ENCODE assay signal across 26 cellular contexts in genomic region chr20:2851086-2851485, GRCh38. TPM values are rescaled to one million over a fixed set of nuclear protein-coding genes. Genes with fewer than 3 reads are reported as not detected.
"Had no signal": no experiment of that assay in that cellular context is flagged by ENCODE, and none has a peak within 500 bp of the region (broad histone marks: within the 10 kb centered on the region; RNA-seq: fewer than 3 reads in every experiment).

No MANE protein-coding gene starts in this region.

- H3K36me3 ChIP-seq: sigmoid colon, uterus, WERI-Rb-1 had no signal

- H3K4me1 Mint-ChIP-seq: activated T-helper 17 cell treated with anti-CD3 and anti-CD28 coated beads, Interleukin-2, amount 50 U/mL, for 72 hours had no signal

- H3K27ac ChIP-seq: foreskin keratinocyte, left lung, sigmoid colon, testis, uterus, WERI-Rb-1 had no signal

- DNase-seq: activated CD4-positive, alpha-beta T cell treated with anti-CD3 and anti-CD28 coated beads, Interleukin-2, amount 10 ng/mL, durations not matched to agents 7 days and 5 days; activated CD4-positive, CD25-positive, alpha-beta regulatory T cell treated with anti-CD3 and anti-CD28 coated beads, Interleukin-2, amount 50 U/mL, for 72 hours; activated naive CD4-positive, alpha-beta T cell treated with Interleukin-2 at 50 U/mL for 16 hours; amygdala; effector CD4-positive, alpha-beta T cell; foreskin keratinocyte; kidney glomerular epithelial cell; left lung; naive B cell; retina; sigmoid colon; stimulated activated CD4-positive, alpha-beta T cell treated with anti-CD3 and anti-CD28 coated beads, Interleukin-4, amount 100 ng/mL, for 1 hour; testis; trophoblast cell; uterus; WERI-Rb-1 had no signal

- H3K9me3 ChIP-seq: left lung, sigmoid colon, testis, uterus had no signal

- H3K4me3 Mint-ChIP-seq: activated CD4-positive, alpha-beta T cell treated with anti-CD3 and anti-CD28 coated beads, Interleukin-2, amount 10 ng/mL, durations not matched to agents 7 days and 5 days; dendritic cell treated with granulocyte-macrophage colony-stimulating factor and Interleukin-4, amounts not matched to agents 40 ng/mL and 50 ng/mL, for 4 days had no signal

- H3K27me3 Mint-ChIP-seq: activated CD4-positive, alpha-beta T cell treated with anti-CD3 and anti-CD28 coated beads, Interleukin-2, amount 10 ng/mL, durations not matched to agents 7 days and 5 days; activated T-helper 17 cell treated with anti-CD3 and anti-CD28 coated beads, Interleukin-2, amount 50 U/mL, for 72 hours; dendritic cell treated with granulocyte-macrophage colony-stimulating factor and Interleukin-4, amounts not matched to agents 40 ng/mL and 50 ng/mL, for 4 days; naive B cell; progenitor cell of endocrine pancreas had no signal

- H3K36me3 Mint-ChIP-seq: naive B cell had no signal

- H3K4me1 ChIP-seq: foreskin keratinocyte, testis, uterus had no signal

- H3K9me3 Mint-ChIP-seq: activated CD4-positive, alpha-beta T cell treated with anti-CD3 and anti-CD28 coated beads, Interleukin-2, amount 10 ng/mL, durations not matched to agents 7 days and 5 days; activated T-helper 17 cell treated with anti-CD3 and anti-CD28 coated beads, Interleukin-2, amount 50 U/mL, for 72 hours; dendritic cell treated with granulocyte-macrophage colony-stimulating factor and Interleukin-4, amounts not matched to agents 40 ng/mL and 50 ng/mL, for 4 days; naive B cell had no signal

- H3K4me3 ChIP-seq: left lung, lung, sigmoid colon, testis, uterus had no signal

- FAIRE-seq: bronchial epithelial cell had no signal

- H3K27me3 ChIP-seq: foreskin keratinocyte, left lung, sigmoid colon, testis, uterus had no signal

- H3K27ac Mint-ChIP-seq: progenitor cell of endocrine pancreas had no signal

RNA-seq across cellular contexts. Expression of gene TMEM239, which starts 34.9 kb away (rescaled TPM):
- total RNA-seq: activated CD4-positive, alpha-beta T cell treated with anti-CD3 and anti-CD28 coated beads, Interleukin-2, amount 10 ng/mL, durations not matched to agents 7 days and 5 days; activated T-helper 17 cell treated with anti-CD3 and anti-CD28 coated beads, Interleukin-2, amount 50 U/mL, for 72 hours; bronchial epithelial cell; cerebellum; foreskin keratinocyte; glomerular endothelial cell; left lung; lung; mucosa of gallbladder; progenitor cell of endocrine pancreas; T-helper 2 cell treated with Interferon-gamma antibody and Interleukin-4, amounts not matched to agents 100 ng/mL and 5 ng/mL, for 36 hours; uterus had no signal
- polyA plus RNA-seq: esophagus, foreskin keratinocyte, lung, sigmoid colon had no signal

RNA-seq across cellular contexts. Expression of gene C20orf141, which starts 36.3 kb away (rescaled TPM):
- total RNA-seq: activated CD4-positive, alpha-beta T cell treated with anti-CD3 and anti-CD28 coated beads, Interleukin-2, amount 10 ng/mL, durations not matched to agents 7 days and 5 days; activated T-helper 17 cell treated with anti-CD3 and anti-CD28 coated beads, Interleukin-2, amount 50 U/mL, for 72 hours; bronchial epithelial cell; cerebellum; foreskin keratinocyte; glomerular endothelial cell; left lung; lung; mucosa of gallbladder; progenitor cell of endocrine pancreas; sigmoid colon; T-helper 2 cell treated with Interferon-gamma antibody and Interleukin-4, amounts not matched to agents 100 ng/mL and 5 ng/mL, for 36 hours; uterus had no signal
- polyA plus RNA-seq: esophagus, foreskin keratinocyte, lung had no signal
